Comparison of ENCODE assay signal across 21 cellular contexts in the genomic region with DNA sequence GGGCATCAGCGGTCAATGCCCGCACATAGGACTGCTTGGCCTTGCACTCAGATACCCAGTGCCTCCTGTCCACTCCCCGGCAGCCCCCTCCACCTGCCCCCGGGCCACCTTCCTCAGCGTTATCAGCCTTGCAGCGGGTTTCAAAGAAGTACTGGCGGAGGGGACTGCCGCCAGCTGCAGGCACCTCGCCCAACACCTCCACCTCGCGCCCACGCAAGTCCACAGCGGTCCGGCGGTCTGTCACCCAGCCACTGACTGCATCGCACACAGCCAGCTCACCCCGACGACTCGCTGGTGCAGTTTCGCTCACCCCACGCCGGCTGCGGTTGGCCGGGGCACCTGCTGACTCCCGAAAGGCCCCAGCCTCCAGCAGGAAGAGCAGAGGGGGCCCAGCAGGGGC. TPM values are rescaled to one million over a fixed set of nuclear protein-coding genes. Genes with fewer than 3 reads are reported as not detected.
A peak's percentile ranks its signal among the peaks of the same experiment; 100 is the strongest.
DNase-seq lines count a peak whose midpoint lies in the region; ATAC-seq and TF ChIP-seq lines count a peak whose summit lies in the region.
"Had no signal": no experiment of that assay in that cellular context is flagged by ENCODE, and none has a peak within 500 bp of the region (broad histone marks: within the 10 kb centered on the region; RNA-seq: fewer than 3 reads in every experiment).

No MANE protein-coding gene starts in this region.

- H2AFZ ChIP-seq in osteoblast (ENCODE audit: low read length), result no peak overlapping the region

- peaks cover 14% of the 10 kb centered on the region for H3K79me2 ChIP-seq in osteoblast (ENCODE audit: insufficient read depth, low read length)

- peak overlapping the region; percentile 96 for H3K27ac ChIP-seq in RWPE1
- no peak overlapping the region for H3K27ac ChIP-seq in osteoblast (ENCODE audit: low read depth, low read length)
- H3K27ac ChIP-seq: SJCRH30 had no signal

- H3K4me1 ChIP-seq in osteoblast (ENCODE audit: insufficient read depth, low read length) (peaks cover 8% of the 10 kb centered on the region), mucosa of descending colon (ENCODE audit: low read depth) (peaks cover 18% of the 10 kb centered on the region)
- H3K4me1 ChIP-seq: SJCRH30 had no signal

- no peaks in the 10 kb centered on the region for H3K9me3 ChIP-seq in osteoblast (ENCODE audit: low read depth, low read length)
- H3K9me3 ChIP-seq in mucosa of descending colon, result no peaks in the 10 kb centered on the region
- H3K9me3 ChIP-seq: SJCRH30 had no signal

- H3K4me3 ChIP-seq in GM06990 (replicated peaks; ENCODE audit: low read depth, low read length) (no peak overlapping the region), GM12865 (ENCODE audit: low read depth, low read length) (no peak overlapping the region), osteoblast (ENCODE audit: insufficient read depth, low read length) (no peak overlapping the region), mucosa of descending colon (no peak overlapping the region)
- H3K4me3 ChIP-seq: SJCRH30 had no signal

- intact Hi-C loops in mucosa of descending colon (cut with DNase I, micrococcal nuclease) (no loop called here), left colon (cut with DNase I, micrococcal nuclease) (no loop called here)

- peaks cover 3% of the 10 kb centered on the region for H4K20me1 ChIP-seq in osteoblast (ENCODE audit: insufficient read depth, low read length)

- H3K27me3 ChIP-seq in GM06990 (replicated peaks; ENCODE audit: control insufficient read depth, insufficient read depth, low read length) (peaks cover 4% of the 10 kb centered on the region; the same call in 1 of the 2 replicates), osteoblast (ENCODE audit: insufficient read depth, low read length) (peaks cover 3% of the 10 kb centered on the region)

- ATAC-seq in mucosa of descending colon (no peak), left colon (no peak)

- peak; percentile 50 for DNase-seq in GM06990 (ENCODE audit: extremely low read depth, insufficient read length)
- peak; percentile 22 for DNase-seq in GM12865 (ENCODE audit: low read depth)
- DNase-seq in RWPE1 (ENCODE audit: low spot score), result no peak
- DNase-seq in osteoblast (ENCODE audit: insufficient read length, low spot score, missing footprints), result peak; percentile 45
- DNase-seq in mucosa of descending colon, result no peak
- no peak for DNase-seq in left colon
- DNase-seq in activated CD4-positive, CD25-positive, alpha-beta regulatory T cell treated with anti-CD3 and anti-CD28 coated beads, Interleukin-2, amount 50 U/mL, for 72 hours, result no peak
- DNase-seq: Calu3; CD4-positive, alpha-beta memory T cell; IMR-90; MV-4-11; NCI-H1417; NCI-H187 treated with DMSO at 0.1 percent for 48 hours; NCI-H345; NCI-H526; SJCRH30; SW 1271 had no signal

- CTCF ChIA-PET in RWPE1 (lab: Yijun Ruan, JAX), result no interaction called here

- POLR2A ChIA-PET in RWPE1 (lab: Yijun Ruan, JAX; ENCODE audit: low non-redundant PET), result no interaction called here

- H3K4me2 ChIP-seq in osteoblast (ENCODE audit: insufficient read depth, low read length), result no peak overlapping the region

- TF ChIP-seq CTCF in GM06990 (IDR thresholded peaks at IDR 0.05; ENCODE audit: insufficient read depth, low read length, poor library complexity, severe bottlenecking) (no peak), GM12865 (IDR thresholded peaks at IDR 0.05; ENCODE audit: insufficient read depth, low read depth, low read length, missing control alignments) (no peak), RWPE1 (conservative IDR thresholded peaks at IDR 0.05; ENCODE audit: low read depth) (no peak), osteoblast (IDR thresholded peaks at IDR 0.05; ENCODE audit: extremely low read depth, low read depth, low read length) (no peak), mucosa of descending colon (IDR thresholded peaks at IDR 0.05) (no peak)

- H3K36me3 ChIP-seq in GM06990 (ENCODE audit: control insufficient read depth, insufficient read depth, low read length) (no peaks in the 10 kb centered on the region), osteoblast (ENCODE audit: insufficient read depth, low read length) (no peaks in the 10 kb centered on the region), mucosa of descending colon (ENCODE audit: low read depth) (no peaks in the 10 kb centered on the region)
- H3K36me3 ChIP-seq: SJCRH30 had no signal

RNA-seq across cellular contexts. Expression of a gene that starts 3.2 kb away (rescaled TPM):
- not detected in 2 replicates for total RNA-seq in osteoblast
- total RNA-seq in mucosa of descending colon, result not detected
- not detected for total RNA-seq in left colon
- total RNA-seq: CD4-positive, alpha-beta memory T cell; H4; HT1080; LHCN-M2; RPMI7951; SJCRH30 had no signal

RNA-seq across cellular contexts. Expression of a gene that starts 3.9 kb away (rescaled TPM):
- total RNA-seq in osteoblast (under 0.01 and 0.29 TPM in 2 replicates), mucosa of descending colon (not detected), left colon (not detected)
- total RNA-seq: CD4-positive, alpha-beta memory T cell; H4; IMR-90; SJCRH30 had no signal

RNA-seq across cellular contexts. Expression of a gene that starts 11.1 kb away (rescaled TPM):
- not detected in 2 replicates for total RNA-seq in osteoblast
- not detected for total RNA-seq in mucosa of descending colon
- not detected for total RNA-seq in left colon
- total RNA-seq: Calu3; CD4-positive, alpha-beta memory T cell; H4; HT1080; IMR-90; RPMI7951; SJCRH30 had no signal

RNA-seq across cellular contexts. Expression of a gene that starts 12.5 kb away (rescaled TPM):
- total RNA-seq in osteoblast, result 0.29 TPM in 1 of 2 replicates, not detected in the other
- not detected for total RNA-seq in mucosa of descending colon
- not detected for total RNA-seq in left colon
- total RNA-seq: CD4-positive, alpha-beta memory T cell; IMR-90; LHCN-M2; RPMI7951; SJCRH30 had no signal

RNA-seq across cellular contexts. Expression of a gene that starts 17.8 kb away (rescaled TPM):
- total RNA-seq in osteoblast (not detected in 2 replicates), mucosa of descending colon (not detected), left colon (not detected)
- total RNA-seq: CD4-positive, alpha-beta memory T cell; IMR-90; RPMI7951; SJCRH30 had no signal

Comparison
In these comparisons a context has a peak if more than half of its experiments do, and no peak if none do; other contexts are left out.
1. DNase-seq: peak in GM06990 (single experiment), GM12865 (single experiment) and osteoblast (single experiment); none in RWPE1 (single experiment), mucosa of descending colon (0 of 3), left colon (0 of 2) and activated CD4-positive, CD25-positive, alpha-beta regulatory T cell treated with anti-CD3 and anti-CD28 coated beads, Interleukin-2, amount 50 U/mL, for 72 hours (single experiment).